ENCODE assay signal across 33 cellular contexts in the genomic region with DNA sequence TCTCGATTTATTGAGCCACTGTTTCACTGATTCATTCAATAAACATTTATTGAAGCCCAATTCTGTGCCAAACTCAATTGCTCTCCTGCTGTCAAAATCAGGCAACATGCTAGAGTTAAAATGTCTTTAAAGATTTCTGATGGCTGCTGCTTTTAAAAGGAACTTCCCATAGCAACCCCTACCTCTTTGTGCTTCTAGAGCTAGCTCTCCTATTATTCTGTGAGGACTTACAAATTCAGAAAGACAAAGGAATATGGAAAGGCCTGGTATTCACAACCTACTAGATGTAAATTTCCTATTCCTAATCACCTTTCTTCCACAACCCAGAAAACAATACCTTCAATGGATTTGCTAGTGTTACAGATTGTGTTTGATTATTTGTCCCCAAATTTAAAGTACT.
"Had no signal": no experiment of that assay in that cellular context is flagged by ENCODE, and none has a peak within 500 bp of the region (broad histone marks: within the 10 kb centered on the region; RNA-seq: fewer than 3 reads in every experiment).

No MANE protein-coding gene starts in this region.

- ATAC-seq: activated naive CD8-positive, alpha-beta T cell treated with anti-CD3 and anti-CD28 coated beads, Interleukin-2, amount 50 U/mL, for 24 hours; activated T-cell treated with anti-CD3 and anti-CD28 coated beads, Interleukin-2, amount 50 U/mL, for 4 hours; PC-3; Right ventricle myocardium inferior; SK-N-SH treated with all-trans-retinoic acid at 6 μM for 48 hours had no signal

- H3K4me1 Mint-ChIP-seq: activated B cell treated with CpG ODN at 0.5 μM for 24 hours; activated naive CD4-positive, alpha-beta T cell treated with anti-CD3 and anti-CD28 coated beads, Interleukin-2, amount 10 ng/mL, durations not matched to agents 7 days and 5 days; activated naive CD8-positive, alpha-beta T cell treated with anti-CD3 and anti-CD28 coated beads, Interleukin-2, amount 50 U/mL, for 24 hours had no signal

- H3K4me3 Mint-ChIP-seq: activated B cell treated with CpG ODN at 0.5 μM for 24 hours; activated CD4-positive, alpha-beta memory T cell treated with anti-CD3 and anti-CD28 coated beads for 36 hours; activated naive CD4-positive, alpha-beta T cell treated with anti-CD3 and anti-CD28 coated beads, Interleukin-2, amount 10 ng/mL, durations not matched to agents 7 days and 5 days; activated naive CD8-positive, alpha-beta T cell; activated naive CD8-positive, alpha-beta T cell treated with anti-CD3 and anti-CD28 coated beads, Interleukin-2, amount 50 U/mL, for 24 hours; activated T-cell treated with anti-CD3 and anti-CD28 coated beads, Interleukin-2, amount 50 U/mL, for 4 hours had no signal

- H3K27me3 Mint-ChIP-seq: activated B cell treated with CpG ODN at 0.5 μM for 24 hours; activated CD4-positive, alpha-beta memory T cell treated with anti-CD3 and anti-CD28 coated beads for 36 hours; activated naive CD4-positive, alpha-beta T cell treated with anti-CD3 and anti-CD28 coated beads, Interleukin-2, amount 10 ng/mL, durations not matched to agents 7 days and 5 days; activated naive CD8-positive, alpha-beta T cell; activated naive CD8-positive, alpha-beta T cell treated with anti-CD3 and anti-CD28 coated beads, Interleukin-2, amount 50 U/mL, for 24 hours had no signal

- H3K27ac ChIP-seq: brain microvascular endothelial cell, cardiac muscle cell, Peyer's patch, RWPE1 had no signal

- H3K36me3 ChIP-seq: brain microvascular endothelial cell, cardiac muscle cell, MG63, Peyer's patch had no signal

- H3K27me3 ChIP-seq: brain microvascular endothelial cell, cardiac muscle cell, MG63, Peyer's patch had no signal

- H3K4me3 ChIP-seq: cardiac muscle cell, MG63, Peyer's patch had no signal

- DNase-seq: activated B cell treated with CpG ODN at 0.5 μM for 24 hours; activated CD4-positive, alpha-beta memory T cell treated with anti-CD3 and anti-CD28 coated beads for 36 hours; activated CD4-positive, alpha-beta T cell treated with anti-CD3 and anti-CD28 coated beads for 4 hours; activated CD4-positive, alpha-beta T cell treated with anti-CD3 and anti-CD28 coated beads, Interleukin-2, amount 50 U/mL, for 1 hour; activated CD4-positive, CD25-positive, alpha-beta regulatory T cell treated with anti-CD3 and anti-CD28 coated beads, Interleukin-2, amount 50 U/mL, for 72 hours; activated CD8-positive, alpha-beta memory T cell treated with anti-CD3 and anti-CD28 coated beads, Interleukin-2, amount 50 U/mL, for 4 hours; activated effector memory CD4-positive, alpha-beta T cell treated with Interleukin-2 at 50 U/mL for 16 hours; activated naive CD4-positive, alpha-beta T cell treated with anti-CD3 and anti-CD28 coated beads, Interleukin-2, amount 10 ng/mL, durations not matched to agents 7 days and 5 days; activated naive CD8-positive, alpha-beta T cell treated with anti-CD3 and anti-CD28 coated beads, Interleukin-2, amount 50 U/mL, for 24 hours; activated T-cell treated with anti-CD3 and anti-CD28 coated beads for 4 hours; activated T-cell treated with anti-CD3 and anti-CD28 coated beads, Interleukin-2, amount 50 U/mL, for 4 hours; anterior cingulate cortex; brain microvascular endothelial cell; Kasumi-1; KG1; MG63; NCI-H1048; NCI-H1105 treated with DMSO at 0.1 percent for 48 hours; NCI-H1436 treated with DMSO at 0.1 percent for 48 hours; NCI-H1694 treated with DMSO at 0.1 percent for 48 hours; NCI-H2029; NCI-H2107; NCI-H226; NCI-H524 treated with DMSO at 0.1 percent for 48 hours; PC-3; Peyer's patch; SIG-M5; T1000 had no signal

- H3K9me3 Mint-ChIP-seq: activated B cell treated with CpG ODN at 0.5 μM for 24 hours; activated CD4-positive, alpha-beta memory T cell treated with anti-CD3 and anti-CD28 coated beads for 36 hours; activated naive CD4-positive, alpha-beta T cell treated with anti-CD3 and anti-CD28 coated beads, Interleukin-2, amount 10 ng/mL, durations not matched to agents 7 days and 5 days had no signal

- H3K9me3 ChIP-seq: MG63, Peyer's patch had no signal

- H3K27ac Mint-ChIP-seq: activated B cell treated with CpG ODN at 0.5 μM for 24 hours; activated CD4-positive, alpha-beta memory T cell treated with anti-CD3 and anti-CD28 coated beads for 36 hours; activated naive CD4-positive, alpha-beta T cell treated with anti-CD3 and anti-CD28 coated beads, Interleukin-2, amount 10 ng/mL, durations not matched to agents 7 days and 5 days; activated naive CD8-positive, alpha-beta T cell; activated naive CD8-positive, alpha-beta T cell treated with anti-CD3 and anti-CD28 coated beads, Interleukin-2, amount 50 U/mL, for 24 hours had no signal

- H3K4me1 ChIP-seq: Peyer's patch had no signal

- H3K36me3 Mint-ChIP-seq: activated CD4-positive, alpha-beta memory T cell treated with anti-CD3 and anti-CD28 coated beads for 36 hours; activated naive CD4-positive, alpha-beta T cell treated with anti-CD3 and anti-CD28 coated beads, Interleukin-2, amount 10 ng/mL, durations not matched to agents 7 days and 5 days; activated naive CD8-positive, alpha-beta T cell had no signal
